14 cellular contexts compared by ENCODE assay signal in genomic region chr19:34461375-34462100, GRCh38. TPM values are rescaled to one million over a fixed set of nuclear protein-coding genes. Genes with fewer than 3 reads are reported as not detected.
DNase-seq lines count a peak whose midpoint lies in the region; ATAC-seq and TF ChIP-seq lines count a peak whose summit lies in the region.
"Had no signal": no experiment of that assay in that cellular context is flagged by ENCODE, and none has a peak within 500 bp of the region (broad histone marks: within the 10 kb centered on the region; RNA-seq: fewer than 3 reads in every experiment).

No MANE protein-coding gene starts in this region.

- intact Hi-C loops in upper lobe of right lung (cut with DNase I), result no loop called here

- H3K27me3 Mint-ChIP-seq in activated T-cell treated with anti-CD3 and anti-CD28 coated beads, Interleukin-2, amount 50 U/mL, for 24 hours, result no peaks in the 10 kb centered on the region
- no peaks in the 10 kb centered on the region for H3K27me3 Mint-ChIP-seq in activated T-cell treated with anti-CD3 and anti-CD28 coated beads, Interleukin-2, amount 50 U/mL, for 72 hours (ENCODE audit: low read depth)
- no peaks in the 10 kb centered on the region for H3K27me3 Mint-ChIP-seq in endodermal cell (ENCODE audit: insufficient read depth)
- H3K27me3 Mint-ChIP-seq in neural progenitor cell (ENCODE audit: insufficient read depth, low read depth), result no peaks in the 10 kb centered on the region
- H3K27me3 Mint-ChIP-seq in osteocyte (ENCODE audit: unreplicated experiment), result no peaks in the 10 kb centered on the region
- H3K27me3 Mint-ChIP-seq: activated CD8-positive, alpha-beta memory T cell treated with anti-CD3 and anti-CD28 coated beads, Interleukin-2, amount 10 ng/mL, durations not matched to agents 7 days and 5 days had no signal

- no peak for ATAC-seq in activated T-cell treated with anti-CD3 and anti-CD28 coated beads, Interleukin-2, amount 50 U/mL, for 72 hours (replicated peaks in 1 of 2)
- ATAC-seq in upper lobe of right lung, result peak; percentile 51
- no peak for ATAC-seq in HG03378 (IDR thresholded peaks at IDR 0.05; ENCODE audit: unreplicated experiment)
- ATAC-seq: activated CD8-positive, alpha-beta memory T cell treated with anti-CD3 and anti-CD28 coated beads, Interleukin-2, amount 10 ng/mL, durations not matched to agents 7 days and 5 days; HCT116 had no signal

- peak overlapping the region; percentile 71 for H3K27ac Mint-ChIP-seq in activated T-cell treated with anti-CD3 and anti-CD28 coated beads, Interleukin-2, amount 50 U/mL, for 24 hours
- no peak overlapping the region for H3K27ac Mint-ChIP-seq in activated T-cell treated with anti-CD3 and anti-CD28 coated beads, Interleukin-2, amount 50 U/mL, for 72 hours
- H3K27ac Mint-ChIP-seq in endodermal cell (peak overlapping the region; percentile 38), neural progenitor cell (no peak overlapping the region), osteocyte (ENCODE audit: unreplicated experiment) (no peak overlapping the region)
- H3K27ac Mint-ChIP-seq: activated CD8-positive, alpha-beta memory T cell treated with anti-CD3 and anti-CD28 coated beads, Interleukin-2, amount 10 ng/mL, durations not matched to agents 7 days and 5 days had no signal

- H3K4me1 ChIP-seq in endodermal cell (ENCODE audit: control insufficient read depth, insufficient read depth, low read length) (no peaks in the 10 kb centered on the region), upper lobe of right lung (peaks cover 6% of the 10 kb centered on the region), neural progenitor cell (no peaks in the 10 kb centered on the region)

- no peak for DNase-seq in activated T-cell treated with anti-CD3 and anti-CD28 coated beads, Interleukin-2, amount 50 U/mL, for 24 hours
- DNase-seq in activated T-cell treated with anti-CD3 and anti-CD28 coated beads, Interleukin-2, amount 50 U/mL, for 72 hours, result no peak
- no peak for DNase-seq in endodermal cell
- DNase-seq in medulla oblongata (ENCODE audit: extremely low spot score), result peak; percentile 12
- no peak for DNase-seq in upper lobe of right lung
- DNase-seq in neural progenitor cell (ENCODE audit: low spot score), result no peak
- no peak for DNase-seq in osteocyte (ENCODE audit: extremely low spot score, unreplicated experiment)
- DNase-seq: activated CD8-positive, alpha-beta memory T cell treated with anti-CD3 and anti-CD28 coated beads, Interleukin-2, amount 10 ng/mL, durations not matched to agents 7 days and 5 days; activated naive CD4-positive, alpha-beta T cell treated with anti-CD3 and anti-CD28 coated beads, Interleukin-2, amount 50 U/mL, for 16 hours; dorsolateral prefrontal cortex; islet precursor cell; WERI-Rb-1 had no signal

- H3K9ac ChIP-seq in endodermal cell (ENCODE audit: extremely low read depth, low read length, poor library complexity, severe bottlenecking) (no peak overlapping the region), neural progenitor cell (no peak overlapping the region)

- TF ChIP-seq CTCF in endodermal cell (conservative IDR thresholded peaks at IDR 0.05), result no peak
- TF ChIP-seq CTCF in upper lobe of right lung (IDR thresholded peaks at IDR 0.05), result no peak
- TF ChIP-seq CTCF in neural progenitor cell (IDR thresholded peaks at IDR 0.05), result no peak
- TF ChIP-seq CTCF in osteocyte (IDR thresholded peaks at IDR 0.05), result no peak

- no peaks in the 10 kb centered on the region for H3K9me3 ChIP-seq in endodermal cell (ENCODE audit: control insufficient read depth, low read length)
- H3K9me3 ChIP-seq in upper lobe of right lung, result no peaks in the 10 kb centered on the region
- no peaks in the 10 kb centered on the region for H3K9me3 ChIP-seq in neural progenitor cell (ENCODE audit: low read depth)

- H3K36me3 ChIP-seq in endodermal cell (ENCODE audit: control insufficient read depth, insufficient read depth, low read length), result peaks cover 88% of the 10 kb centered on the region
- peaks cover 94% of the 10 kb centered on the region for H3K36me3 ChIP-seq in upper lobe of right lung
- H3K36me3 ChIP-seq in neural progenitor cell, result peaks cover 39% of the 10 kb centered on the region

- peaks cover 93% of the 10 kb centered on the region for H3K79me2 ChIP-seq in neural progenitor cell (ENCODE audit: low read depth)

- H3K27me3 ChIP-seq in endodermal cell (ENCODE audit: control insufficient read depth, insufficient read depth, low read length, poor library complexity, severe bottlenecking), result no peaks in the 10 kb centered on the region
- no peaks in the 10 kb centered on the region for H3K27me3 ChIP-seq in upper lobe of right lung
- H3K27me3 ChIP-seq in neural progenitor cell, result no peaks in the 10 kb centered on the region
- H3K27me3 ChIP-seq: dorsolateral prefrontal cortex had no signal

- H3K4me3 Mint-ChIP-seq in activated T-cell treated with anti-CD3 and anti-CD28 coated beads, Interleukin-2, amount 50 U/mL, for 24 hours, result no peak overlapping the region
- H3K4me3 Mint-ChIP-seq in activated T-cell treated with anti-CD3 and anti-CD28 coated beads, Interleukin-2, amount 50 U/mL, for 72 hours, result no peak overlapping the region
- H3K4me3 Mint-ChIP-seq in endodermal cell, result no peak overlapping the region
- no peak overlapping the region for H3K4me3 Mint-ChIP-seq in neural progenitor cell
- no peak overlapping the region for H3K4me3 Mint-ChIP-seq in osteocyte (ENCODE audit: unreplicated experiment)
- H3K4me3 Mint-ChIP-seq: activated CD8-positive, alpha-beta memory T cell treated with anti-CD3 and anti-CD28 coated beads, Interleukin-2, amount 10 ng/mL, durations not matched to agents 7 days and 5 days had no signal

- H3K36me3 Mint-ChIP-seq in activated T-cell treated with anti-CD3 and anti-CD28 coated beads, Interleukin-2, amount 50 U/mL, for 24 hours (ENCODE audit: low read depth), result peaks cover 92% of the 10 kb centered on the region
- H3K36me3 Mint-ChIP-seq in activated T-cell treated with anti-CD3 and anti-CD28 coated beads, Interleukin-2, amount 50 U/mL, for 72 hours (ENCODE audit: insufficient read depth in 2 of 2), result peaks cover 18 to 57% of the 10 kb centered on the region in 2 donors
- H3K36me3 Mint-ChIP-seq in endodermal cell (ENCODE audit: low read depth) (peaks cover 83% of the 10 kb centered on the region), neural progenitor cell (peaks cover 55% of the 10 kb centered on the region), osteocyte (ENCODE audit: unreplicated experiment) (peaks cover 57% of the 10 kb centered on the region)

- no peak overlapping the region for H2AFZ ChIP-seq in neural progenitor cell (replicated peaks)

- no peak overlapping the region for H3K4me2 ChIP-seq in neural progenitor cell

- H3K27ac ChIP-seq in endodermal cell (ENCODE audit: low read depth, low read length) (no peak overlapping the region), upper lobe of right lung (peak overlapping the region; percentile 21), neural progenitor cell (no peak overlapping the region)
- H3K27ac ChIP-seq: WERI-Rb-1 had no signal

- H3K4me1 Mint-ChIP-seq in activated T-cell treated with anti-CD3 and anti-CD28 coated beads, Interleukin-2, amount 50 U/mL, for 24 hours (ENCODE audit: low read depth), result peaks cover 2% of the 10 kb centered on the region
- no peaks in the 10 kb centered on the region for H3K4me1 Mint-ChIP-seq in activated T-cell treated with anti-CD3 and anti-CD28 coated beads, Interleukin-2, amount 50 U/mL, for 72 hours (ENCODE audit: low read depth)
- H3K4me1 Mint-ChIP-seq in endodermal cell (peaks cover 5% of the 10 kb centered on the region), neural progenitor cell (no peaks in the 10 kb centered on the region), osteocyte (ENCODE audit: unreplicated experiment) (peaks cover 2% of the 10 kb centered on the region)
- H3K4me1 Mint-ChIP-seq: activated CD8-positive, alpha-beta memory T cell treated with anti-CD3 and anti-CD28 coated beads, Interleukin-2, amount 10 ng/mL, durations not matched to agents 7 days and 5 days had no signal

- H4K20me1 ChIP-seq in neural progenitor cell (ENCODE audit: low read depth), result peaks cover 50% of the 10 kb centered on the region

- no peaks in the 10 kb centered on the region for H3K9me3 Mint-ChIP-seq in activated T-cell treated with anti-CD3 and anti-CD28 coated beads, Interleukin-2, amount 50 U/mL, for 24 hours
- no peaks in the 10 kb centered on the region for H3K9me3 Mint-ChIP-seq in activated T-cell treated with anti-CD3 and anti-CD28 coated beads, Interleukin-2, amount 50 U/mL, for 72 hours
- H3K9me3 Mint-ChIP-seq in endodermal cell, result no peaks in the 10 kb centered on the region
- no peaks in the 10 kb centered on the region for H3K9me3 Mint-ChIP-seq in neural progenitor cell
- H3K9me3 Mint-ChIP-seq in osteocyte (ENCODE audit: unreplicated experiment), result no peaks in the 10 kb centered on the region

- WGBS in endodermal cell (ENCODE audit: insufficient coverage in 1 of 2, insufficient read length in 1 of 2), 2 experiments, result 94 to 100% methylated on average over 5 of the region's 5 CpGs

- no peaks in the 10 kb centered on the region for H3F3A ChIP-seq in neural progenitor cell (ENCODE audit: low read depth)

- H3K4me3 ChIP-seq in endodermal cell (ENCODE audit: low read length) (no peak overlapping the region), upper lobe of right lung (no peak overlapping the region), neural progenitor cell (no peak overlapping the region)
- H3K4me3 ChIP-seq: dorsolateral prefrontal cortex had no signal

RNA-seq across cellular contexts. Expression of gene WTIP, which starts 20.0 kb away (rescaled TPM):
- under 1 TPM; 0.30 to 0.70 TPM for total RNA-seq in activated T-cell treated with anti-CD3 and anti-CD28 coated beads, Interleukin-2, amount 50 U/mL, for 72 hours
- total RNA-seq in endodermal cell (10 to 100 TPM; 45.4 to 48.6 TPM), upper lobe of right lung (37.1 TPM), neural progenitor cell (ENCODE audit: low replicate concordance) (28.2 and 35.4 TPM in 2 replicates), osteocyte (25.7 and 32.5 TPM in 2 replicates)
- polyA plus RNA-seq in endodermal cell (2013, experiment 1 of 2), result 18.9 TPM
- 21.1 TPM for polyA plus RNA-seq in endodermal cell (2013, experiment 2 of 2)

RNA-seq across cellular contexts. Expression of gene UBA2, which starts 33.4 kb away (rescaled TPM):
- 100 to 1,000 TPM; 153 to 183 TPM for total RNA-seq in activated T-cell treated with anti-CD3 and anti-CD28 coated beads, Interleukin-2, amount 50 U/mL, for 72 hours
- total RNA-seq in endodermal cell, result 100 to 1,000 TPM; 147 to 160 TPM
- polyA plus RNA-seq in endodermal cell (2013, experiment 1 of 2), result 289 TPM
- polyA plus RNA-seq in endodermal cell (2013, experiment 2 of 2), result 277 TPM
- 83.3 TPM for total RNA-seq in upper lobe of right lung
- total RNA-seq in neural progenitor cell (ENCODE audit: low replicate concordance), result 305 and 373 TPM in 2 replicates
- total RNA-seq in osteocyte, result 99.4 and 101 TPM in 2 replicates

RNA-seq across cellular contexts. Expression of gene PDCD2L, which starts 57.3 kb away (rescaled TPM):
- total RNA-seq in activated T-cell treated with anti-CD3 and anti-CD28 coated beads, Interleukin-2, amount 50 U/mL, for 72 hours, result 10 to 100 TPM; 23.2 to 34.4 TPM
- total RNA-seq in endodermal cell, result 10 to 100 TPM; 25.0 to 25.1 TPM
- polyA plus RNA-seq in endodermal cell (2013, experiment 1 of 2), result 25.7 TPM
- 15.5 TPM for polyA plus RNA-seq in endodermal cell (2013, experiment 2 of 2)
- 7.4 TPM for total RNA-seq in upper lobe of right lung
- 15.2 and 26.9 TPM in 2 replicates for total RNA-seq in neural progenitor cell (ENCODE audit: low replicate concordance)
- total RNA-seq in osteocyte, result 7.1 and 11.1 TPM in 2 replicates

Comparison
In these comparisons a context has a peak if more than half of its experiments do, and no peak if none do; other contexts are left out.
1. H3K27ac Mint-ChIP-seq: peak in activated T-cell treated with anti-CD3 and anti-CD28 coated beads, Interleukin-2, amount 50 U/mL, for 24 hours (single experiment) and endodermal cell (single experiment); none in activated T-cell treated with anti-CD3 and anti-CD28 coated beads, Interleukin-2, amount 50 U/mL, for 72 hours (single experiment), neural progenitor cell (single experiment) and osteocyte (single experiment).
2. RNA of gene WTIP, which starts 20.0 kb away (total RNA-seq): 45.4 to 48.6 TPM in endodermal cell, 37.1 TPM in upper lobe of right lung (single experiment), 28.2 to 35.4 TPM in neural progenitor cell and 25.7 to 32.5 TPM in osteocyte; 0.30 to 0.70 TPM in activated T-cell treated with anti-CD3 and anti-CD28 coated beads, Interleukin-2, amount 50 U/mL, for 72 hours; every median in the first group is over 10 times any median in the second.